ENCODE assay signal across 1 cellular context in genomic region chr17:6638046-6638908, GRCh38.
TF ChIP-seq lines count a peak whose summit lies in the region.

No MANE protein-coding gene starts in this region.

TF ChIP-seq in IMR-90, 13 proteins besides CTCF, POLR2A, EP300 and RAD21:
- TF ChIP-seq SMC3 (IDR thresholded peaks at IDR 0.05; ENCODE audit: low read depth, low read length) (no peak), MAZ (IDR thresholded peaks at IDR 0.05; ENCODE audit: borderline replicate concordance, low read depth, low read length) (no peak), RCOR1 (IDR thresholded peaks at IDR 0.05; ENCODE audit: insufficient replicate concordance, low read length) (no peak), MAFK (IDR thresholded peaks at IDR 0.05; ENCODE audit: low read depth, low read length) (no peak), RFX5 (IDR thresholded peaks at IDR 0.05; ENCODE audit: low read depth, low read length) (no peak), BHLHE40 (IDR thresholded peaks at IDR 0.05; ENCODE audit: low read depth, low read length) (no peak), CHD1 (IDR thresholded peaks at IDR 0.05; ENCODE audit: low read depth, low read length) (no peak), USF2 (IDR thresholded peaks at IDR 0.05; ENCODE audit: low read depth, low read length) (no peak), NFE2L2 (IDR thresholded peaks at IDR 0.05; ENCODE audit: low read depth, low read length) (no peak), CEBPB (IDR thresholded peaks at IDR 0.05; ENCODE audit: low read depth, low read length) (no peak), MXI1 (IDR thresholded peaks at IDR 0.05; ENCODE audit: borderline replicate concordance, low read depth, low read length) (no peak), FOS (IDR thresholded peaks at IDR 0.05; ENCODE audit: low read depth, low read length) (no peak), ELK1 (IDR thresholded peaks at IDR 0.05; ENCODE audit: borderline replicate concordance, low read depth, low read length) (no peak)
